Comparison of ENCODE assay signal across 22 cellular contexts in the genomic region with DNA sequence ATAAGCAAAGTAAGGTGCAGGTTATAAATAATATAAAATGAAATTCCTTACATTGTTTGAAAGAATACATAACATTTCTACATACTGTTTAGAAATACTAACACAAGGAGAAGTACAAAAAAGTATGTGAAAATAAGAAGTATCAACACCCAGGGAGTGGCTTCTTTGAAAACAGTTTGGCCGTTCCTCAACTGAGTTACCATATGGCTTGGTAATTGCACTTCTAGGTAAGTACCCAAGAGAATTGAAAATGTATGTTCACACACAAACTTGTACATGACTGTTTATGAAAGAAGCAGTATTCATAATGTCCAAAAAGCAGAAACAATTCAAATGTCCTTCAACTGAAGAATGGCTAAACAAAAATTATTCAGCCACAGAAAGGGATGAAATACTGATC. TPM values are rescaled to one million over a fixed set of nuclear protein-coding genes. Genes with fewer than 3 reads are reported as not detected.
"Had no signal": no experiment of that assay in that cellular context is flagged by ENCODE, and none has a peak within 500 bp of the region (broad histone marks: within the 10 kb centered on the region; RNA-seq: fewer than 3 reads in every experiment).

No MANE protein-coding gene starts in this region.

- DNase-seq: Karpas-422, KBM-7, MG63, NCI-H1092, NCI-H1105 treated with DMSO at 0.1 percent for 48 hours, NCI-H1417 treated with DMSO at 0.1 percent for 48 hours, NCI-H146, NCI-H1694 treated with DMSO at 0.1 percent for 48 hours, NCI-H1930, NCI-H2081, NCI-H2107, NCI-H345, NCI-H69, NCI-H774, Right ventricle myocardium superior, RPMI8226, SIG-M5, T-helper 2 cell had no signal

- H3K4me3 ChIP-seq: MG63, SJSA1, SK-N-MC had no signal

RNA-seq across cellular contexts. Expression of a gene that starts 30.7 kb away (rescaled TPM):
- total RNA-seq: NCI-H460; Right ventricle myocardium superior; SJSA1; T-helper 1 cell treated with Interleukin-12 subunit alpha and Interleukin-12 subunit beta and Interleukin-4 antibody, amounts not matched to agents 30 ng/mL and 1 ng/mL, for 36 hours had no signal
